ENCODE assay signal across 31 cellular contexts in the genomic region with DNA sequence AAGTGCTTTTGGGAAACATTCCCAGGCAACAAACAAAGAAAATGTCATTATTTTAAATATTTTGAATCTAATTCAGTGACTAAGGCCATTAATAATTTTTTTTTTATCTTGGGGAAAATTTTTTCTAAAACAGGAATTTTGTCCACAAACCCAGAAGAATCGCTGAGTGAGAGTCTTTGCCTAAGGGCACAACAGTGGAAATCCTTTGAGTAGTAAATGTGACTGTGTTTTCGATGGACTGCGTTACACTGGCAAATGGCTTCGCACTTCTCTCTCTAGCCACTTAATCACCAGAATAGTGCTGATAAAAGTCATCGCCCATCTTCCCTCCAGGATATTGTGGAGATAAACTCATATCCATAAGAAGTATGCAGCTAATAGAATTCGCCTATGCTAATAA.
"Had no signal": no experiment of that assay in that cellular context is flagged by ENCODE, and none has a peak within 500 bp of the region (broad histone marks: within the 10 kb centered on the region; RNA-seq: fewer than 3 reads in every experiment).

No MANE protein-coding gene starts in this region.

- H3K4me1 ChIP-seq: adrenal gland, body of pancreas had no signal

- DNase-seq: activated B cell treated with CpG ODN at 0.5 μM for 24 hours; activated CD4-positive, alpha-beta memory T cell treated with anti-CD3 and anti-CD28 coated beads for 36 hours; activated CD4-positive, alpha-beta T cell treated with anti-CD3 and anti-CD28 coated beads for 4 hours; activated CD4-positive, alpha-beta T cell treated with anti-CD3 and anti-CD28 coated beads, Interleukin-2, amount 10 ng/mL, durations not matched to agents 24 days and 14 days; activated CD4-positive, alpha-beta T cell treated with anti-CD3 and anti-CD28 coated beads, Interleukin-2, amount 50 U/mL, for 1 hour; activated CD4-positive, alpha-beta T cell treated with anti-CD3 and anti-CD28 coated beads, Interleukin-2, amount 50 U/mL, for 4 hours; activated CD4-positive, CD25-positive, alpha-beta regulatory T cell treated with anti-CD3 and anti-CD28 coated beads, Interleukin-2, amount 50 U/mL, for 72 hours; activated CD8-positive, alpha-beta memory T cell treated with anti-CD3 and anti-CD28 coated beads, Interleukin-2, amount 50 U/mL, for 4 hours; activated CD8-positive, alpha-beta T cell treated with anti-CD3 and anti-CD28 coated beads for 36 hours; activated effector memory CD4-positive, alpha-beta T cell treated with anti-CD3 and anti-CD28 coated beads, Interleukin-2, amount 50 U/mL, for 16 hours; activated gamma-delta T cell treated with Interleukin-2 at 50 U/mL for 16 hours; activated naive CD4-positive, alpha-beta T cell; activated naive CD4-positive, alpha-beta T cell treated with anti-CD3 and anti-CD28 coated beads for 36 hours; activated naive CD4-positive, alpha-beta T cell treated with anti-CD3 and anti-CD28 coated beads, Interleukin-2, amount 50 U/mL, for 16 hours; activated naive CD8-positive, alpha-beta T cell treated with anti-CD3 and anti-CD28 coated beads for 36 hours; activated T-cell treated with anti-CD3 and anti-CD28 coated beads for 4 hours; activated T-cell treated with anti-CD3 and anti-CD28 coated beads, Interleukin-2, amount 50 U/mL, for 1 hour; activated T-cell treated with anti-CD3 and anti-CD28 coated beads, Interleukin-2, amount 50 U/mL, for 4 hours; activated T-cell treated with anti-CD3 and anti-CD28 coated beads, Interleukin-2, amount 50 U/mL, for 72 hours; adrenal gland; amniotic stem cell; aorta; body of pancreas; brain microvascular endothelial cell; caudate nucleus; cerebellar nuclear complex; T-helper 1 cell; T-helper 2 cell; T-helper 9 cell had no signal

- H3K9me3 ChIP-seq: adrenal gland, body of pancreas had no signal

- H3K27me3 ChIP-seq: adrenal gland, body of pancreas, brain microvascular endothelial cell, cardiac muscle cell had no signal

- H3K4me3 ChIP-seq: adrenal gland, body of pancreas, cardiac muscle cell had no signal

- H3K36me3 ChIP-seq: adrenal gland, brain microvascular endothelial cell, cardiac muscle cell had no signal

- H3K27ac ChIP-seq: adrenal gland, body of pancreas, brain microvascular endothelial cell, cardiac muscle cell, VCaP had no signal
